In the genomic region with DNA sequence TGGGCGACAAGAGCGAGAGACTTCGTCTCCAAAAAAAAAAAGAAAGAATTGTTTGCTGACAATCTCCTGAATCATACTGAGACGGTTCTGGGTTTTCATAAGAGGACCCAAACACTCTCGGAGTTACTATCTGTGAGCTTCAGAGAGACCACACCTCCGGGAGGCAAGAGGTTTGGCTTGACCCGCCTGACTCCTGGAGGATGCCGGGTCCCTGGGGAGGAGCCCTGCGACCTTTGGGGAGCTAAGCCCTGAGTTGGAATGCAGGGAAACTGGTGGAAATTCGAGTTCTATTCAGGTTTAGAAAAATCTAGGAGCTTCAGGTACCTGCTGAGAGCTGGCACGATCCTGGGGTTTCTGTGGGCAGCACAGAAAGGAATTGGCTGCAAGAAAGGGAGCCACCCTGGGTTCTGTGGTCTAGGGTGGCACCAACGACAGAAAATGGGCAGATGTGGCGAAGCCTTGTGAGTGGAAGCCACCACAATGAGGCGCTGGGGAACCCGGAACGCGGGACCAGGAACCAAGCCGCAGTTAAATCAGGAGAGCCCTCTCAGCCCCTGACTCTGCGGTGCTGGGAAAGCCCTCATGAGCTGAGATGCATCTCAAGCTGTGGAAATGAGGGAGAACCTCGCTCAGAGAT, we compare ENCODE assay signal across 13 cellular contexts. TPM values are rescaled to one million over a fixed set of nuclear protein-coding genes. Genes with fewer than 3 reads are reported as not detected.
DNase-seq lines count a peak whose midpoint lies in the region; ATAC-seq and TF ChIP-seq lines count a peak whose summit lies in the region.
"Had no signal": no experiment of that assay in that cellular context is flagged by ENCODE, and none has a peak within 500 bp of the region (broad histone marks: within the 10 kb centered on the region; RNA-seq: fewer than 3 reads in every experiment).

No MANE protein-coding gene starts in this region.

- H3K56ac ChIP-seq in H9 (ENCODE audit: insufficient read length, low read depth, low read length) = no peak overlapping the region

- H3K4me1 ChIP-seq in Caco-2 = no peaks in the 10 kb centered on the region
- no peaks in the 10 kb centered on the region; the same call in 1 of the 2 replicates for H3K4me1 ChIP-seq in H9 (ENCODE audit: insufficient read depth, low read length)

- no peak overlapping the region for H2BK5ac ChIP-seq in H9 (ENCODE audit: insufficient read length, low read length)

- no peak overlapping the region for H3K27ac ChIP-seq in H9 (ENCODE audit: insufficient read length, low read depth, low read length)

- H4K8ac ChIP-seq in H9 (replicated peaks; ENCODE audit: insufficient read length, low read depth, low read length) = no peak overlapping the region

- ATAC-seq in GM18861 (IDR thresholded peaks at IDR 0.05; ENCODE audit: unreplicated experiment) (no peak), GM19452 (IDR thresholded peaks at IDR 0.05; ENCODE audit: unreplicated experiment) (no peak)

- H3K18ac ChIP-seq in H9 (ENCODE audit: insufficient read length, low read depth, low read length) = no peak overlapping the region

- no peaks in the 10 kb centered on the region for H3K36me3 Mint-ChIP-seq in Caco-2 (ENCODE audit: insufficient read depth, unreplicated experiment)
- no peaks in the 10 kb centered on the region for H3K36me3 Mint-ChIP-seq in H9 (ENCODE audit: insufficient read depth in 1 of 3, low read depth in 3 of 3)
- no peaks in the 10 kb centered on the region for H3K36me3 Mint-ChIP-seq in T-helper 2 cell treated with Interferon-gamma antibody and Interleukin-4, amounts not matched to agents 5 μg/mL and 100 μg/mL, for 36 hours (ENCODE audit: low read depth)
- H3K36me3 Mint-ChIP-seq: CD8-positive, alpha-beta T cell had no signal

- no peak overlapping the region for H3K9ac ChIP-seq in H9 (ENCODE audit: extremely low read depth, insufficient read length, low read length)

- no peak overlapping the region for H2BK120ac ChIP-seq in H9 (ENCODE audit: low read depth, low read length, poor library complexity, severe bottlenecking)

- H3K9me3 ChIP-seq in Caco-2 (no peaks in the 10 kb centered on the region), H9 (ENCODE audit: control insufficient read depth, low read depth, low read length) (no peaks in the 10 kb centered on the region)

- H3K4me3 Mint-ChIP-seq in Caco-2 (ENCODE audit: unreplicated experiment) = peak overlapping the region; percentile 54
- no peak overlapping the region for H3K4me3 Mint-ChIP-seq in H9
- peak overlapping the region; percentile 49 for H3K4me3 Mint-ChIP-seq in T-helper 2 cell treated with Interferon-gamma antibody and Interleukin-4, amounts not matched to agents 5 μg/mL and 100 μg/mL, for 36 hours

- no peaks in the 10 kb centered on the region for H3K9me3 Mint-ChIP-seq in Caco-2 (ENCODE audit: unreplicated experiment)
- H3K9me3 Mint-ChIP-seq in H9 = no peaks in the 10 kb centered on the region; a peak in 1 of 5 replicates
- no peaks in the 10 kb centered on the region for H3K9me3 Mint-ChIP-seq in T-helper 2 cell treated with Interferon-gamma antibody and Interleukin-4, amounts not matched to agents 5 μg/mL and 100 μg/mL, for 36 hours
- H3K9me3 Mint-ChIP-seq: activated CD8-positive, alpha-beta T cell treated with anti-CD3 and anti-CD28 coated beads for 36 hours; CD8-positive, alpha-beta T cell had no signal

- H3K14ac ChIP-seq in H9 (ENCODE audit: insufficient read depth, low read length) = no peak overlapping the region

- H3K79me2 ChIP-seq in H9 (ENCODE audit: insufficient read depth, low read length) = no peaks in the 10 kb centered on the region

- POLR2A ChIA-PET in Caco-2 (lab: Charles Lee) = interaction anchor here (2.8 kb wide), 1 partner anchor 22 kb away, joined by 31 read pairs; a partner anchor contains a TSS

- peak overlapping the region; percentile 74 for H3K27ac Mint-ChIP-seq in Caco-2 (ENCODE audit: unreplicated experiment)
- no peak overlapping the region for H3K27ac Mint-ChIP-seq in H9
- H3K27ac Mint-ChIP-seq in T-helper 2 cell treated with Interferon-gamma antibody and Interleukin-4, amounts not matched to agents 5 μg/mL and 100 μg/mL, for 36 hours = no peak overlapping the region
- H3K27ac Mint-ChIP-seq: activated CD8-positive, alpha-beta T cell treated with anti-CD3 and anti-CD28 coated beads for 36 hours; CD8-positive, alpha-beta T cell had no signal

- no peak overlapping the region for H3T11ph ChIP-seq in H9 (ENCODE audit: low read length)

- H2AK5ac ChIP-seq in H9 (ENCODE audit: insufficient read length, low read length) = no peak overlapping the region

- no peak overlapping the region for H4K91ac ChIP-seq in H9 (ENCODE audit: insufficient read length, low read depth, low read length)

- H4K5ac ChIP-seq in H9 (ENCODE audit: insufficient read length, low read depth, low read length) = no peak overlapping the region

- no peaks in the 10 kb centered on the region for H3K79me1 ChIP-seq in H9 (ENCODE audit: insufficient read depth, low read depth, low read length, poor library complexity, severe bottlenecking)

- no peaks in the 10 kb centered on the region; the same call in 1 of the 2 replicates for H3K27me3 ChIP-seq in Caco-2 (replicated peaks; ENCODE audit: control insufficient read depth, insufficient read depth, low read length)
- H3K27me3 ChIP-seq in H9 (ENCODE audit: insufficient read depth, low read length) = no peaks in the 10 kb centered on the region

- BruUV-seq in Caco-2 (replicated peaks; lab: Mats Ljungman, UMichigan) = no TSS peak

- no peak overlapping the region for H3K4ac ChIP-seq in H9 (ENCODE audit: low read depth, low read length)

- H2BK20ac ChIP-seq in H9 (ENCODE audit: low read depth, low read length, poor library complexity, severe bottlenecking) = no peak overlapping the region

- TF ChIP-seq CTCF in Caco-2 (IDR thresholded peaks at IDR 0.05; ENCODE audit: insufficient read depth in 1 of 2, low read depth in 1 of 2, low read length in 1 of 2, severe bottlenecking in 1 of 2, unreplicated experiment in 1 of 2) = peak in 1 of 2 experiments; percentile 32
- TF ChIP-seq CTCF in H9 (conservative IDR thresholded peaks at IDR 0.05) = peak; percentile 19; the same call in 1 of the 3 replicates

- H3K4me3 ChIP-seq in Caco-2 (ENCODE audit: low read depth, low read length) = peak overlapping the region; percentile 50

- no CpG with 5 or more reads among the region's 20 CpGs for WGBS in H9 (ENCODE audit: extremely low coverage, insufficient read length, low lambda C conversion rate)

- no peak overlapping the region for H3K4me2 ChIP-seq in H9 (ENCODE audit: insufficient read depth, insufficient read length, low read length)

- DNase-seq in Caco-2 (peak; percentile 59 to 60), H9 (peak; percentile 73), head of caudate nucleus (peak in 22 of 42 donors; percentile 5 to 61 (median 27)), OCI-M1 (lab: John Stamatoyannopoulos, UW) (no peak), retina (no peak)
- DNase-seq in T-helper 2 cell treated with Interferon-gamma antibody and Interleukin-4, amounts not matched to agents 5 μg/mL and 100 μg/mL, for 36 hours (ENCODE audit: low spot score) = no peak

- H3K4me1 Mint-ChIP-seq in Caco-2 (ENCODE audit: low read depth, unreplicated experiment) (peaks cover 9% of the 10 kb centered on the region), H9 (peaks cover 15 to 20% of the 10 kb centered on the region in 2 experiments)
- H3K4me1 Mint-ChIP-seq in T-helper 2 cell treated with Interferon-gamma antibody and Interleukin-4, amounts not matched to agents 5 μg/mL and 100 μg/mL, for 36 hours (ENCODE audit: low read depth) = peaks cover 17% of the 10 kb centered on the region

- H2AFZ ChIP-seq in H9 (ENCODE audit: low read length) = peak overlapping the region; percentile 79

- intact Hi-C loops in Caco-2 (cut with micrococcal nuclease; ENCODE audit: unreplicated experiment) = no loop called here
- intact Hi-C loops in head of caudate nucleus (cut with DNase I) = loop anchor here (10.0 kb wide), 1 partner anchor 181 kb away; a partner anchor contains a TSS

- H4K20me1 ChIP-seq in H9 (ENCODE audit: control insufficient read depth, insufficient read depth, insufficient read length) = no peaks in the 10 kb centered on the region

- no peaks in the 10 kb centered on the region for H3K36me3 ChIP-seq in Caco-2 (ENCODE audit: control insufficient read depth, insufficient read depth, low read length)

- no peak overlapping the region for H2BK15ac ChIP-seq in H9 (ENCODE audit: low read depth, low read length)

- no peak overlapping the region for H3K23ac ChIP-seq in H9 (ENCODE audit: insufficient read length, low read depth, low read length)

- no peak overlapping the region for H2BK12ac ChIP-seq in H9 (ENCODE audit: insufficient read length, low read depth, low read length)

- CTCF ChIA-PET in Caco-2 (lab: Charles Lee) = interaction anchor here (0.7 to 2.8 kb wide), 6 partner anchors 9 to 291 kb away, joined by 3 to 74 read pairs (median 6); a partner anchor contains a TSS

- H3K27me3 Mint-ChIP-seq in Caco-2 (ENCODE audit: insufficient read depth, unreplicated experiment) = no peaks in the 10 kb centered on the region
- peaks cover 3% of the 10 kb centered on the region for H3K27me3 Mint-ChIP-seq in H9 (ENCODE audit: low read depth)
- peaks cover 4% of the 10 kb centered on the region for H3K27me3 Mint-ChIP-seq in T-helper 2 cell treated with Interferon-gamma antibody and Interleukin-4, amounts not matched to agents 5 μg/mL and 100 μg/mL, for 36 hours (ENCODE audit: low read depth)

- peaks cover 3% of the 10 kb centered on the region for H3K23me2 ChIP-seq in H9 (ENCODE audit: insufficient read length, low read depth, low read length, poor library complexity, severe bottlenecking)

RNA-seq across cellular contexts. Expression of a gene that starts 21.9 kb away (rescaled TPM):
- total RNA-seq in Caco-2 (2022) = 36.7 and 38.2 TPM in 2 replicates
- total RNA-seq in H9 (2021) = 33.2 and 36.5 TPM in 2 replicates

RNA-seq across cellular contexts. Expression of a gene that starts 52.3 kb away (rescaled TPM):
- total RNA-seq in Caco-2 (2022) (0.51 TPM in 1 of 2 replicates, not detected in the other), H9 (2021) (0.09 TPM in 1 of 2 replicates, not detected in the other)
- total RNA-seq: activated CD8-positive, alpha-beta T cell treated with anti-CD3 and anti-CD28 coated beads for 36 hours; CD8-positive, alpha-beta T cell; liver; right cardiac atrium; Right ventricle myocardium superior had no signal

Comparison
In these comparisons a context has a peak if more than half of its experiments do, and no peak if none do; other contexts are left out.
1. DNase-seq: peak in Caco-2 (2 of 2), H9 (single experiment) and head of caudate nucleus (22 of 42); none in T-helper 2 cell treated with Interferon-gamma antibody and Interleukin-4, amounts not matched to agents 5 μg/mL and 100 μg/mL, for 36 hours (single experiment), OCI-M1 (single experiment) and retina (single experiment).
2. H3K4me3 Mint-ChIP-seq: peak in Caco-2 (single experiment) and T-helper 2 cell treated with Interferon-gamma antibody and Interleukin-4, amounts not matched to agents 5 μg/mL and 100 μg/mL, for 36 hours (single experiment); none in H9 (0 of 2).